In genomic region chr4:67465032-67465762, GRCh38 we compare ENCODE assay signal across 22 cellular contexts.
DNase-seq lines count a peak whose midpoint lies in the region; ATAC-seq, FAIRE-seq and TF ChIP-seq lines count a peak whose summit lies in the region.
"Had no signal": no experiment of that assay in that cellular context is flagged by ENCODE, and none has a peak within 500 bp of the region (broad histone marks: within the 10 kb centered on the region; RNA-seq: fewer than 3 reads in every experiment).

No MANE protein-coding gene starts in this region.

- H3K36me3 Mint-ChIP-seq in activated T-cell treated with anti-CD3 and anti-CD28 coated beads, Interleukin-2, amount 50 U/mL, for 72 hours (ENCODE audit: insufficient read depth in 2 of 2), result peaks cover 3 to 7% of the 10 kb centered on the region in 2 donors
- H3K36me3 Mint-ChIP-seq in astrocyte (ENCODE audit: low read depth, unreplicated experiment), result peaks cover 7% of the 10 kb centered on the region

- H3K9me3 ChIP-seq in astrocyte (ENCODE audit: insufficient read depth, low read depth, low read length) (no peaks in the 10 kb centered on the region), thoracic aorta (no peaks in the 10 kb centered on the region)
- H3K9me3 ChIP-seq: ovary, spleen, upper lobe of left lung had no signal

- no peak overlapping the region for H3K27ac ChIP-seq in astrocyte (ENCODE audit: low read depth, low read length)
- no peak overlapping the region for H3K27ac ChIP-seq in thoracic aorta
- H3K27ac ChIP-seq: ovary, spleen, upper lobe of left lung had no signal

- H3K27me3 ChIP-seq in astrocyte (ENCODE audit: insufficient read depth, low read length) (no peaks in the 10 kb centered on the region), thoracic aorta (replicated peaks; ENCODE audit: insufficient read depth) (no peaks in the 10 kb centered on the region)
- H3K27me3 ChIP-seq: ovary, spleen, upper lobe of left lung had no signal

- no peaks in the 10 kb centered on the region for H3K4me1 Mint-ChIP-seq in activated T-cell treated with anti-CD3 and anti-CD28 coated beads, Interleukin-2, amount 50 U/mL, for 72 hours (ENCODE audit: low read depth)
- peaks cover 10% of the 10 kb centered on the region for H3K4me1 Mint-ChIP-seq in astrocyte (ENCODE audit: low read depth, unreplicated experiment)

- ATAC-seq in activated T-cell treated with anti-CD3 and anti-CD28 coated beads, Interleukin-2, amount 50 U/mL, for 72 hours (replicated peaks in 1 of 2), result peak; percentile 3 to 5
- ATAC-seq in thoracic aorta (ENCODE audit: insufficient number of reproducible peaks, low FRiP score, low read depth), result peak; percentile 12
- no peak for ATAC-seq in HG02610 (IDR thresholded peaks at IDR 0.05; ENCODE audit: unreplicated experiment)
- ATAC-seq: stimulated activated memory B cell treated with anti-CD40 and anti-IgM and Interleukin-4, amounts not matched to agents 10 μg/mL and 1 μg/mL and 100 μg/mL, for 72 hours had no signal

- no peak overlapping the region for H3K27ac Mint-ChIP-seq in activated T-cell treated with anti-CD3 and anti-CD28 coated beads, Interleukin-2, amount 50 U/mL, for 72 hours
- H3K27ac Mint-ChIP-seq in astrocyte (ENCODE audit: unreplicated experiment), result peak overlapping the region; percentile 5
- H3K27ac Mint-ChIP-seq: CD4-positive, CD25-positive, alpha-beta regulatory T cell; dendritic cell treated with granulocyte-macrophage colony-stimulating factor and Interleukin-4, amounts not matched to agents 40 ng/mL and 50 ng/mL, for 4 days; stimulated activated memory B cell treated with anti-CD40 and anti-IgM and Interleukin-4, amounts not matched to agents 10 μg/mL and 1 μg/mL and 100 μg/mL, for 72 hours had no signal

- no peak overlapping the region for H2AFZ ChIP-seq in astrocyte (ENCODE audit: low read depth, low read length)

- H3K4me1 ChIP-seq in astrocyte (ENCODE audit: insufficient read depth, low read length) (no peaks in the 10 kb centered on the region), thoracic aorta (ENCODE audit: control insufficient read depth in 1 of 2, low read depth in 2 of 2) (peaks cover 0 to 8% of the 10 kb centered on the region in 2 donors)
- H3K4me1 ChIP-seq: spleen, upper lobe of left lung had no signal

- no peaks in the 10 kb centered on the region for H3K9me3 Mint-ChIP-seq in activated T-cell treated with anti-CD3 and anti-CD28 coated beads, Interleukin-2, amount 50 U/mL, for 72 hours
- no peaks in the 10 kb centered on the region for H3K9me3 Mint-ChIP-seq in astrocyte (ENCODE audit: unreplicated experiment)
- H3K9me3 Mint-ChIP-seq: CD4-positive, CD25-positive, alpha-beta regulatory T cell; dendritic cell treated with granulocyte-macrophage colony-stimulating factor and Interleukin-4, amounts not matched to agents 40 ng/mL and 50 ng/mL, for 4 days; stimulated activated memory B cell treated with anti-CD40 and anti-IgM and Interleukin-4, amounts not matched to agents 10 μg/mL and 1 μg/mL and 100 μg/mL, for 72 hours had no signal

- H3K4me3 Mint-ChIP-seq in activated T-cell treated with anti-CD3 and anti-CD28 coated beads, Interleukin-2, amount 50 U/mL, for 72 hours, result no peak overlapping the region
- no peak overlapping the region for H3K4me3 Mint-ChIP-seq in astrocyte (ENCODE audit: unreplicated experiment)
- H3K4me3 Mint-ChIP-seq: dendritic cell treated with granulocyte-macrophage colony-stimulating factor and Interleukin-4, amounts not matched to agents 40 ng/mL and 50 ng/mL, for 4 days; stimulated activated memory B cell treated with anti-CD40 and anti-IgM and Interleukin-4, amounts not matched to agents 10 μg/mL and 1 μg/mL and 100 μg/mL, for 72 hours had no signal

- no peak overlapping the region for H3K9ac ChIP-seq in astrocyte (ENCODE audit: low read length)

- no peak for DNase-seq in activated T-cell treated with anti-CD3 and anti-CD28 coated beads, Interleukin-2, amount 50 U/mL, for 72 hours
- no peak for DNase-seq in activated T-cell treated with anti-CD3 and anti-CD28 coated beads, Interleukin-2, amount 50 U/mL, for 48 hours
- DNase-seq in astrocyte (ENCODE audit: low read depth) (no peak), hepatic stellate cell (ENCODE audit: low spot score) (peak; percentile 29), thoracic aorta (ENCODE audit: low spot score) (no peak), A172 (ENCODE audit: low spot score) (no peak), ecto neural progenitor cell (ENCODE audit: low spot score) (no peak)
- DNase-seq: activated gamma-delta T cell treated with Interleukin-2 at 50 U/mL for 16 hours; CD4-positive, CD25-positive, alpha-beta regulatory T cell; erythroblast; head of caudate nucleus; kidney; NCI-H1436 treated with DMSO at 0.1 percent for 48 hours; ovary; SIG-M5; spleen; T-helper 2 cell; upper lobe of left lung had no signal

- H4K20me1 ChIP-seq in astrocyte (ENCODE audit: insufficient read depth, low read length), result no peaks in the 10 kb centered on the region

- no peak overlapping the region for H3K4me3 ChIP-seq in astrocyte (ENCODE audit: insufficient read depth, low read depth, low read length)
- no peak overlapping the region for H3K4me3 ChIP-seq in thoracic aorta
- H3K4me3 ChIP-seq: ovary, spleen, upper lobe of left lung had no signal

- FAIRE-seq in astrocyte (lab: Jason Lieb, UNC), result no peak
- FAIRE-seq: A204.1, kidney had no signal

- no peak for TF ChIP-seq CTCF in astrocyte (IDR thresholded peaks at IDR 0.05; ENCODE audit: insufficient read depth, low read depth, low read length)
- TF ChIP-seq CTCF in thoracic aorta (IDR thresholded peaks at IDR 0.05), result no peak

- H3K36me3 ChIP-seq in astrocyte (ENCODE audit: insufficient read depth, low read length) (no peaks in the 10 kb centered on the region), thoracic aorta (no peaks in the 10 kb centered on the region)
- H3K36me3 ChIP-seq: ovary had no signal

- H3K79me2 ChIP-seq in astrocyte (ENCODE audit: insufficient read depth, low read length), result no peaks in the 10 kb centered on the region

- H3K27me3 Mint-ChIP-seq in activated T-cell treated with anti-CD3 and anti-CD28 coated beads, Interleukin-2, amount 50 U/mL, for 72 hours (ENCODE audit: low read depth), result no peaks in the 10 kb centered on the region
- H3K27me3 Mint-ChIP-seq in astrocyte (ENCODE audit: low read depth, unreplicated experiment), result no peaks in the 10 kb centered on the region
- H3K27me3 Mint-ChIP-seq: CD4-positive, CD25-positive, alpha-beta regulatory T cell; dendritic cell treated with granulocyte-macrophage colony-stimulating factor and Interleukin-4, amounts not matched to agents 40 ng/mL and 50 ng/mL, for 4 days; stimulated activated memory B cell treated with anti-CD40 and anti-IgM and Interleukin-4, amounts not matched to agents 10 μg/mL and 1 μg/mL and 100 μg/mL, for 72 hours had no signal

- H3K4me2 ChIP-seq in astrocyte (ENCODE audit: low read length), result no peak overlapping the region
